ENCODE assay signal across 7 cellular contexts in genomic region chr17:17136221-17136620, GRCh38.
A peak's percentile ranks its signal among the peaks of the same experiment; 100 is the strongest.
DNase-seq lines count a peak whose midpoint lies in the region; ATAC-seq and TF ChIP-seq lines count a peak whose summit lies in the region.
"Not testable (repeated sequence)": the region's sequence is repeated elsewhere in the genome, so short reads cannot be mapped to it uniquely, and the experiment has no call there.

No MANE protein-coding gene starts in this region.

- TF ChIP-seq CTCF in brain (conservative IDR thresholded peaks at IDR 0.05): not testable (repeated sequence)

- not testable (repeated sequence) for H3K36me3 Mint-ChIP-seq in T-helper 17 cell (ENCODE audit: low read depth)
- H3K36me3 Mint-ChIP-seq in brain: peaks cover 31% of the 10 kb centered on the region
- peaks cover 51% of the 10 kb centered on the region for H3K36me3 Mint-ChIP-seq in stimulated activated effector memory CD8-positive, alpha-beta T cell treated with anti-CD3 and anti-CD28 coated beads, Interleukin-12 subunit alpha, Interleukin-12 subunit beta, amount 100 ng/mL, for 72 hours

- not testable (repeated sequence) for H3K9me3 Mint-ChIP-seq in brain; stimulated activated effector memory CD8-positive, alpha-beta T cell treated with anti-CD3 and anti-CD28 coated beads, Interleukin-12 subunit alpha, Interleukin-12 subunit beta, amount 100 ng/mL, for 72 hours

- H3K9me3 ChIP-seq in T-helper 17 cell (ENCODE audit: control insufficient read depth, low read length, poor library complexity, severe bottlenecking); right cardiac atrium (ENCODE audit: control insufficient read depth, low read length): not testable (repeated sequence)

- DNase-seq in T-helper 17 cell; stimulated activated effector memory CD8-positive, alpha-beta T cell treated with anti-CD3 and anti-CD28 coated beads, Interleukin-12 subunit alpha, Interleukin-12 subunit beta, amount 100 ng/mL, for 72 hours (ENCODE audit: low spot score in 2 of 2): not testable (repeated sequence)
- DNase-seq in cerebellum (ENCODE audit: low spot score) (peak; percentile 84), globus pallidus (ENCODE audit: low spot score) (peak; percentile 45), right cardiac atrium (peak in 2 of 3 donors; percentile 9 to 24), medulla oblongata (ENCODE audit: extremely low spot score) (peak; percentile 44)

- not testable (repeated sequence) for H3K4me3 Mint-ChIP-seq in T-helper 17 cell; brain; stimulated activated effector memory CD8-positive, alpha-beta T cell treated with anti-CD3 and anti-CD28 coated beads, Interleukin-12 subunit alpha, Interleukin-12 subunit beta, amount 100 ng/mL, for 72 hours

- not testable (repeated sequence) for H3K4me1 Mint-ChIP-seq in T-helper 17 cell
- peaks cover 35% of the 10 kb centered on the region for H3K4me1 Mint-ChIP-seq in brain
- H3K4me1 Mint-ChIP-seq in stimulated activated effector memory CD8-positive, alpha-beta T cell treated with anti-CD3 and anti-CD28 coated beads, Interleukin-12 subunit alpha, Interleukin-12 subunit beta, amount 100 ng/mL, for 72 hours: peaks cover 19% of the 10 kb centered on the region

- H3K27ac Mint-ChIP-seq in T-helper 17 cell (peak overlapping the region; percentile 29), brain (peak overlapping the region in 3 of 5 experiments; percentile 44 to 68 (median 59))
- H3K27ac Mint-ChIP-seq in stimulated activated effector memory CD8-positive, alpha-beta T cell treated with anti-CD3 and anti-CD28 coated beads, Interleukin-12 subunit alpha, Interleukin-12 subunit beta, amount 100 ng/mL, for 72 hours: peak overlapping the region; percentile 58

- H3K4me3 ChIP-seq in right cardiac atrium (ENCODE audit: low read length): not testable (repeated sequence)

- WGBS in right cardiac atrium: 89% methylated on average over 5 of the region's 5 CpGs

- H3K27ac ChIP-seq in right cardiac atrium (ENCODE audit: low read length): not testable (repeated sequence)

- H3K27me3 Mint-ChIP-seq in T-helper 17 cell, brain: not testable (repeated sequence)

- intact Hi-C loops in right cardiac atrium (cut with DNase I): loop anchor here in 1 of 4 donors (10.0 kb wide), 1 partner anchor 131 kb away; no protein-coding TSS in a partner anchor

- not testable (repeated sequence) for ATAC-seq in T-helper 17 cell; right cardiac atrium; stimulated activated effector memory CD8-positive, alpha-beta T cell treated with anti-CD3 and anti-CD28 coated beads, Interleukin-12 subunit alpha, Interleukin-12 subunit beta, amount 100 ng/mL, for 72 hours

- H3K27me3 ChIP-seq in right cardiac atrium (ENCODE audit: control insufficient read depth, insufficient read depth): not testable (repeated sequence)

- H3K4me1 ChIP-seq in right cardiac atrium (ENCODE audit: control insufficient read depth, insufficient read depth, low read length): not testable (repeated sequence)
